1 cellular context compared by ENCODE assay signal in genomic region chr7:156544919-156545715, GRCh38.
A peak's percentile ranks its signal among the peaks of the same experiment; 100 is the strongest.
TF ChIP-seq lines count a peak whose summit lies in the region.

No MANE protein-coding gene starts in this region.

TF ChIP-seq in HepG2, 621 proteins besides CTCF, POLR2A, EP300 and RAD21 (continued from another document):
- TF ChIP-seq FOXP4 (CRISPR knock-in tag; IDR thresholded peaks at IDR 0.05), result peak; percentile 26; the same call in 1 of the 2 replicates
- peak; percentile 49; the same call in 1 of the 2 replicates for TF ChIP-seq BHLHE40 (IDR thresholded peaks at IDR 0.05; ENCODE audit: low read length)
- TF ChIP-seq MEIS1 (CRISPR knock-in tag; IDR thresholded peaks at IDR 0.05; ENCODE audit: borderline replicate concordance), result no peak
- TF ChIP-seq SOX6 (IDR thresholded peaks at IDR 0.05), result no peak
- peak; percentile 32; the same call in 1 of the 2 replicates for TF ChIP-seq SOX6 (CRISPR knock-in tag; IDR thresholded peaks at IDR 0.05)
- peak; percentile 63; the same call in 1 of the 2 replicates for TF ChIP-seq SMC3 (IDR thresholded peaks at IDR 0.05; ENCODE audit: low read length)
- TF ChIP-seq HNF4A (CRISPR knock-in tag; IDR thresholded peaks at IDR 0.05), result peak; percentile 90
- TF ChIP-seq ZNF687 (CRISPR knock-in tag; IDR thresholded peaks at IDR 0.05), result peak; percentile 34; the same call in 1 of the 2 replicates
- no peak for TF ChIP-seq PRDM4 (CRISPR knock-in tag; IDR thresholded peaks at IDR 0.05; ENCODE audit: borderline replicate concordance)
- TF ChIP-seq GTF3A (CRISPR knock-in tag; conservative IDR thresholded peaks at IDR 0.05), result no peak
- 0 out of 2 replicates have a peak, but pooled peaks have one; percentile 21 for TF ChIP-seq FOXA3 (CRISPR knock-in tag; IDR thresholded peaks at IDR 0.05)
- peak; percentile 79; the same call in 1 of the 2 replicates for TF ChIP-seq ZMYM4 (CRISPR knock-in tag; IDR thresholded peaks at IDR 0.05)
- peak; percentile 30; the same call in 1 of the 2 replicates for TF ChIP-seq SOX5 (CRISPR knock-in tag; IDR thresholded peaks at IDR 0.05; ENCODE audit: borderline replicate concordance)
- 0 out of 2 replicates have a peak, but pooled peaks have one; percentile 19 for TF ChIP-seq ZNF317 (CRISPR knock-in tag; IDR thresholded peaks at IDR 0.05)
- peak; percentile 38; the same call in 1 of the 2 replicates for TF ChIP-seq ARID5B (CRISPR knock-in tag; IDR thresholded peaks at IDR 0.05)
- no peak for TF ChIP-seq SNRNP70 (IDR thresholded peaks at IDR 0.05; ENCODE audit: low read depth, low read length)
- 0 out of 2 replicates have a peak, but pooled peaks have one; percentile 10 for TF ChIP-seq RARA (CRISPR knock-in tag; IDR thresholded peaks at IDR 0.05)
- 0 out of 2 replicates have a peak, but pooled peaks have one; percentile 54 for TF ChIP-seq IKZF5 (CRISPR knock-in tag; IDR thresholded peaks at IDR 0.05)
- TF ChIP-seq POGZ (CRISPR knock-in tag; IDR thresholded peaks at IDR 0.05), result peak; percentile 59
TF ChIP-seq in HepG2: peak in this region for 40.
